Comparison of ENCODE assay signal across 21 cellular contexts in the genomic region with DNA sequence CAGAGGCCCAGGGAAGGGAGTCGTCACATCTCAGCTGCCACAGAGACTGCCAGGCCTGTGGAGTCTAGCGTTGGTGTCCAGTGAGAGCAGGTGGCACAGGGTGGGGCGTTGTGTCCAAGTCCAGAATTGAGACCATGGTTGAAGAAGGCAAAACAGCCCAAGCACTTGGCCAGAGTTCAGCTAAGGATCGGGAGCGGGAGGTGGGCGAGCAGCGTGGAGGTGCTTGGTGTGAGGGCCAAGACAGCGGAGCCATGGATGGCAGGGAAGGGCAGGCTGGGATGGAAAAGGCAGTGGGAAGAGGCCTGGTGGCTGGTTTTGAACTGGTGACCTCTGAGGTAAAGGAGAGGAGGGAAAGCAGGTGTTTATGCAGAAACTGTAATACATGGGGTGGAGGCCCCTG. TPM values are rescaled to one million over a fixed set of nuclear protein-coding genes. Genes with fewer than 3 reads are reported as not detected.
DNase-seq lines count a peak whose midpoint lies in the region; ATAC-seq, FAIRE-seq and TF ChIP-seq lines count a peak whose summit lies in the region.
"Had no signal": no experiment of that assay in that cellular context is flagged by ENCODE, and none has a peak within 500 bp of the region (broad histone marks: within the 10 kb centered on the region; RNA-seq: fewer than 3 reads in every experiment).

No MANE protein-coding gene starts in this region.

- no peak for ATAC-seq in activated CD8-positive, alpha-beta T cell treated with anti-CD3 and anti-CD28 coated beads, Interleukin-2, amount 10 ng/mL, durations not matched to agents 7 days and 5 days
- ATAC-seq in GM19324 (IDR thresholded peaks at IDR 0.05; ENCODE audit: low FRiP score, unreplicated experiment) (no peak), HG02852 (IDR thresholded peaks at IDR 0.05; ENCODE audit: unreplicated experiment) (no peak)
- ATAC-seq: activated CD4-positive, CD25-positive, alpha-beta regulatory T cell treated with anti-CD3 and anti-CD28 coated beads, Interleukin-2, amount 50 U/mL, for 24 hours; body of pancreas; HCT116 had no signal

- H3K9me3 Mint-ChIP-seq in T-helper 1 cell treated with Interleukin-12 subunit alpha and Interleukin-12 subunit beta and Interleukin-4 antibody, amounts not matched to agents 30 μg/mL and 1 μg/mL, for 36 hours, result no peaks in the 10 kb centered on the region
- no peaks in the 10 kb centered on the region for H3K9me3 Mint-ChIP-seq in CD4-positive, alpha-beta memory T cell
- H3K9me3 Mint-ChIP-seq in activated CD8-positive, alpha-beta T cell treated with anti-CD3 and anti-CD28 coated beads, Interleukin-2, amount 10 ng/mL, durations not matched to agents 7 days and 5 days (ENCODE audit: insufficient read depth), result no peaks in the 10 kb centered on the region

- no peak for FAIRE-seq in D721Med (lab: Jason Lieb, UNC)
- FAIRE-seq: urothelium cell line had no signal

- no peak for TF ChIP-seq CTCF in D721Med (IDR thresholded peaks at IDR 0.05; ENCODE audit: insufficient read depth, missing control alignments)

- peaks cover 43% of the 10 kb centered on the region for H3K36me3 Mint-ChIP-seq in T-helper 1 cell treated with Interleukin-12 subunit alpha and Interleukin-12 subunit beta and Interleukin-4 antibody, amounts not matched to agents 30 μg/mL and 1 μg/mL, for 36 hours (ENCODE audit: low read depth)
- peaks cover 38 to 65% of the 10 kb centered on the region in 2 donors for H3K36me3 Mint-ChIP-seq in CD4-positive, alpha-beta memory T cell
- peaks cover 65% of the 10 kb centered on the region for H3K36me3 Mint-ChIP-seq in activated CD8-positive, alpha-beta T cell treated with anti-CD3 and anti-CD28 coated beads, Interleukin-2, amount 10 ng/mL, durations not matched to agents 7 days and 5 days (ENCODE audit: low read depth)

- no peaks in the 10 kb centered on the region for H3K27me3 Mint-ChIP-seq in T-helper 1 cell treated with Interleukin-12 subunit alpha and Interleukin-12 subunit beta and Interleukin-4 antibody, amounts not matched to agents 30 μg/mL and 1 μg/mL, for 36 hours (ENCODE audit: low read depth)
- H3K27me3 Mint-ChIP-seq in CD4-positive, alpha-beta memory T cell, result no peaks in the 10 kb centered on the region
- H3K27me3 Mint-ChIP-seq in activated CD8-positive, alpha-beta T cell treated with anti-CD3 and anti-CD28 coated beads, Interleukin-2, amount 10 ng/mL, durations not matched to agents 7 days and 5 days (ENCODE audit: low read depth), result no peaks in the 10 kb centered on the region

- H3K27me3 ChIP-seq in CD4-positive, alpha-beta memory T cell (ENCODE audit: insufficient read depth, low read length), result no peaks in the 10 kb centered on the region
- H3K27me3 ChIP-seq: body of pancreas had no signal

- no peak overlapping the region for H3K4me3 Mint-ChIP-seq in T-helper 1 cell treated with Interleukin-12 subunit alpha and Interleukin-12 subunit beta and Interleukin-4 antibody, amounts not matched to agents 30 μg/mL and 1 μg/mL, for 36 hours
- H3K4me3 Mint-ChIP-seq in CD4-positive, alpha-beta memory T cell, result peak overlapping the region in 1 of 8 donors; percentile 0
- no peak overlapping the region for H3K4me3 Mint-ChIP-seq in activated CD8-positive, alpha-beta T cell treated with anti-CD3 and anti-CD28 coated beads, Interleukin-2, amount 10 ng/mL, durations not matched to agents 7 days and 5 days

- H3K4me3 ChIP-seq in CD4-positive, alpha-beta memory T cell (ENCODE audit: low read length in 2 of 2), result no peak overlapping the region
- H3K4me3 ChIP-seq: body of pancreas had no signal

- CTCF ChIA-PET in CD4-positive, alpha-beta memory T cell (lab: Charles Lee; ENCODE audit: partially characterized antibody), result no interaction called here
- CTCF ChIA-PET in activated CD8-positive, alpha-beta T cell treated with anti-CD3 and anti-CD28 coated beads, Interleukin-2, amount 10 ng/mL, durations not matched to agents 7 days and 5 days (lab: Charles Lee), result no interaction called here

- peak overlapping the region; percentile 17 for H3K27ac Mint-ChIP-seq in T-helper 1 cell treated with Interleukin-12 subunit alpha and Interleukin-12 subunit beta and Interleukin-4 antibody, amounts not matched to agents 30 μg/mL and 1 μg/mL, for 36 hours
- H3K27ac Mint-ChIP-seq in CD4-positive, alpha-beta memory T cell, result peak overlapping the region; percentile 11 to 78 (median 52)
- peak overlapping the region; percentile 35 for H3K27ac Mint-ChIP-seq in activated CD8-positive, alpha-beta T cell treated with anti-CD3 and anti-CD28 coated beads, Interleukin-2, amount 10 ng/mL, durations not matched to agents 7 days and 5 days

- H3K9me3 ChIP-seq in CD4-positive, alpha-beta memory T cell (ENCODE audit: control insufficient read depth in 1 of 2, low read length in 2 of 2), result no peaks in the 10 kb centered on the region
- H3K9me3 ChIP-seq: body of pancreas had no signal

- no peak for DNase-seq in T-helper 1 cell
- no peak for DNase-seq in CD4-positive, alpha-beta memory T cell
- DNase-seq in activated CD8-positive, alpha-beta T cell treated with anti-CD3 and anti-CD28 coated beads, Interleukin-2, amount 10 ng/mL, durations not matched to agents 7 days and 5 days, result no peak
- peak; percentile 38 for DNase-seq in myocyte (ENCODE audit: low read depth)
- DNase-seq in D721Med (ENCODE audit: insufficient read length, low spot score), result no peak
- DNase-seq: activated CD8-positive, alpha-beta memory T cell treated with anti-CD3 and anti-CD28 coated beads, Interleukin-2, amount 50 U/mL, for 4 hours; activated naive CD4-positive, alpha-beta T cell treated with Interleukin-2 at 50 U/mL for 16 hours; body of pancreas; DMS79; NCI-H146; NCI-H748 treated with DMSO at 0.1 percent for 48 hours; SHP77 treated with DMSO at 0.1 percent for 48 hours; stimulated activated CD4-positive, alpha-beta T cell treated with anti-CD3 and anti-CD28 coated beads, Interleukin-2, amount 100 ng/mL, for 24 hours had no signal

- peaks cover 15% of the 10 kb centered on the region for H3K4me1 ChIP-seq in CD4-positive, alpha-beta memory T cell (ENCODE audit: insufficient read depth, low read length)
- H3K4me1 ChIP-seq: parathyroid adenoma had no signal

- H3K4me1 Mint-ChIP-seq in T-helper 1 cell treated with Interleukin-12 subunit alpha and Interleukin-12 subunit beta and Interleukin-4 antibody, amounts not matched to agents 30 μg/mL and 1 μg/mL, for 36 hours (ENCODE audit: low read depth), result peaks cover 9% of the 10 kb centered on the region
- H3K4me1 Mint-ChIP-seq in CD4-positive, alpha-beta memory T cell, result peaks cover 6 to 30% (median 21%) of the 10 kb centered on the region in 4 donors
- peaks cover 15% of the 10 kb centered on the region for H3K4me1 Mint-ChIP-seq in activated CD8-positive, alpha-beta T cell treated with anti-CD3 and anti-CD28 coated beads, Interleukin-2, amount 10 ng/mL, durations not matched to agents 7 days and 5 days (ENCODE audit: low read depth)

- H3K36me3 ChIP-seq in CD4-positive, alpha-beta memory T cell (ENCODE audit: insufficient read depth, low read length), result peaks cover 63% of the 10 kb centered on the region

- no peak overlapping the region for H3K27ac ChIP-seq in CD4-positive, alpha-beta memory T cell (ENCODE audit: low read depth, low read length)
- H3K27ac ChIP-seq: 22Rv1, body of pancreas, parathyroid adenoma had no signal

- POLR2A ChIA-PET in CD4-positive, alpha-beta memory T cell (lab: Charles Lee; ENCODE audit: partially characterized antibody), result interaction anchor here (1.0 to 4.2 kb wide), 3 partner anchors 10 to 15 kb away, joined by 3 to 13 read pairs (median 3); a partner anchor contains a TSS
- POLR2A ChIA-PET in activated CD8-positive, alpha-beta T cell treated with anti-CD3 and anti-CD28 coated beads, Interleukin-2, amount 10 ng/mL, durations not matched to agents 7 days and 5 days (lab: Charles Lee), result interaction anchor here (0.6 kb wide), 1 partner anchor 46 kb away, joined by 3 read pairs; no protein-coding TSS in a partner anchor

- intact Hi-C loops in CD4-positive, alpha-beta memory T cell (cut with micrococcal nuclease), result no loop called here

RNA-seq across cellular contexts. Expression of a gene that starts 8.0 kb away (rescaled TPM):
- 100 to 1,000 TPM; 119 to 124 TPM for total RNA-seq in CD4-positive, alpha-beta memory T cell
- polyA plus RNA-seq in CD4-positive, alpha-beta memory T cell, result 10 to 100 TPM; 93.9 to 99.5 TPM
- total RNA-seq in activated CD8-positive, alpha-beta T cell treated with anti-CD3 and anti-CD28 coated beads, Interleukin-2, amount 10 ng/mL, durations not matched to agents 7 days and 5 days, result 10 to 100 TPM; 29.9 to 37.1 TPM
- 1.8 and 4.8 TPM in 2 replicates for total RNA-seq in myocyte
- polyA plus RNA-seq in myocyte (2012), result 1.0 TPM

RNA-seq across cellular contexts. Expression of a gene that starts 10.9 kb away (rescaled TPM):
- total RNA-seq in CD4-positive, alpha-beta memory T cell, result 10 to 100 TPM; 60.5 to 65.2 TPM
- 10 to 100 TPM; 48.7 to 50.9 TPM for polyA plus RNA-seq in CD4-positive, alpha-beta memory T cell
- total RNA-seq in activated CD8-positive, alpha-beta T cell treated with anti-CD3 and anti-CD28 coated beads, Interleukin-2, amount 10 ng/mL, durations not matched to agents 7 days and 5 days, result 10 to 100 TPM; 23.3 to 24.0 TPM
- 9.7 and 12.0 TPM in 2 replicates for total RNA-seq in myocyte
- 22.4 TPM for polyA plus RNA-seq in myocyte (2012)

RNA-seq across cellular contexts. Expression of a gene that starts 11.2 kb away (rescaled TPM):
- total RNA-seq in CD4-positive, alpha-beta memory T cell, result 10 to 100 TPM; 27.2 TPM
- 10 to 100 TPM; 84.6 to 89.9 TPM for polyA plus RNA-seq in CD4-positive, alpha-beta memory T cell
- total RNA-seq in activated CD8-positive, alpha-beta T cell treated with anti-CD3 and anti-CD28 coated beads, Interleukin-2, amount 10 ng/mL, durations not matched to agents 7 days and 5 days, result 10 to 100 TPM; 44.1 to 48.2 TPM
- total RNA-seq in myocyte, result 32.5 and 32.8 TPM in 2 replicates
- polyA plus RNA-seq in myocyte (2012), result 89.4 TPM

RNA-seq across cellular contexts. Expression of a gene that starts 14.1 kb away (rescaled TPM):
- total RNA-seq in CD4-positive, alpha-beta memory T cell, result 10 to 100 TPM; 26.3 to 29.4 TPM
- 10 to 100 TPM in 1 of 2 donors, 1 to 10 TPM in 1; 8.3 to 13.3 TPM for polyA plus RNA-seq in CD4-positive, alpha-beta memory T cell
- total RNA-seq in activated CD8-positive, alpha-beta T cell treated with anti-CD3 and anti-CD28 coated beads, Interleukin-2, amount 10 ng/mL, durations not matched to agents 7 days and 5 days, result 10 to 100 TPM; 10.5 to 12.4 TPM
- 10.6 and 18.1 TPM in 2 replicates for total RNA-seq in myocyte
- polyA plus RNA-seq in myocyte (2012), result 16.1 TPM

RNA-seq across cellular contexts. Expression of a gene that starts 16.5 kb away (rescaled TPM):
- 10 to 100 TPM; 83.4 to 84.3 TPM for total RNA-seq in CD4-positive, alpha-beta memory T cell
- 1 to 10 TPM in 1 of 2 donors, not detected in 1; 2.8 TPM for polyA plus RNA-seq in CD4-positive, alpha-beta memory T cell
- 10 to 100 TPM; 58.0 to 64.3 TPM for total RNA-seq in activated CD8-positive, alpha-beta T cell treated with anti-CD3 and anti-CD28 coated beads, Interleukin-2, amount 10 ng/mL, durations not matched to agents 7 days and 5 days
- total RNA-seq in myocyte, result 11.1 and 11.2 TPM in 2 replicates
- 18.3 TPM for polyA plus RNA-seq in myocyte (2012)
